In genomic region chr18:77822552-77823138, GRCh38 we compare ENCODE assay signal across 18 cellular contexts.
"Had no signal": no experiment of that assay in that cellular context is flagged by ENCODE, and none has a peak within 500 bp of the region (broad histone marks: within the 10 kb centered on the region; RNA-seq: fewer than 3 reads in every experiment).

No MANE protein-coding gene starts in this region.

- H3K9me3 ChIP-seq: neutrophil, transverse colon had no signal

- H3K4me1 ChIP-seq: esophagus muscularis mucosa, transverse colon had no signal

- H3K27ac ChIP-seq: esophagus muscularis mucosa, neutrophil, transverse colon had no signal

- FAIRE-seq: endometrium had no signal

- H3K4me3 ChIP-seq: esophagus muscularis mucosa, transverse colon had no signal

- ATAC-seq: activated T-cell treated with anti-CD3 and anti-CD28 coated beads, Interleukin-2, amount 50 U/mL, for 72 hours; left lobe of liver; stimulated activated naive CD8-positive, alpha-beta T cell treated with anti-CD3 and anti-CD28 coated beads, Interleukin-15, Interleukin-2, amounts not matched to agents 100 U/mL and 50 U/mL, for 24 hours had no signal

- H3K27me3 ChIP-seq: esophagus muscularis mucosa, transverse colon had no signal

- H3K36me3 ChIP-seq: esophagus muscularis mucosa, neutrophil, transverse colon had no signal

- DNase-seq: activated CD4-positive, alpha-beta memory T cell treated with anti-CD3 and anti-CD28 coated beads, Interleukin-2, amount 10 ng/mL, durations not matched to agents 7 days and 5 days; activated CD4-positive, alpha-beta T cell treated with anti-CD3 and anti-CD28 coated beads for 4 hours; activated CD8-positive, alpha-beta memory T cell treated with anti-CD3 and anti-CD28 coated beads, Interleukin-2, amount 50 U/mL, for 4 hours; activated gamma-delta T cell treated with Interleukin-2 at 50 U/mL for 16 hours; activated T-cell treated with anti-CD3 and anti-CD28 coated beads, Interleukin-2, amount 50 U/mL, for 72 hours; amniotic stem cell; islet precursor cell; mammary epithelial cell; naive B cell; stimulated activated CD4-positive, alpha-beta T cell treated with anti-CD3 and anti-CD28 coated beads, Interleukin-15, amount 100 ng/mL, for 24 hours; stimulated activated CD4-positive, alpha-beta T cell treated with anti-CD3 and anti-CD28 coated beads, Interleukin-4, amount 100 ng/mL, for 1 hour; stimulated activated naive CD8-positive, alpha-beta T cell treated with anti-CD3 and anti-CD28 coated beads, Interleukin-15, Interleukin-2, amounts not matched to agents 100 U/mL and 50 U/mL, for 24 hours; T-helper 1 cell; transverse colon had no signal
